Comparison of ENCODE assay signal across 13 cellular contexts in genomic region chr18:8747440-8747937, GRCh38. TPM values are rescaled to one million over a fixed set of nuclear protein-coding genes. Genes with fewer than 3 reads are reported as not detected.
A peak's percentile ranks its signal among the peaks of the same experiment; 100 is the strongest.
DNase-seq lines count a peak whose midpoint lies in the region; ATAC-seq, FAIRE-seq and TF ChIP-seq lines count a peak whose summit lies in the region.
"Had no signal": no experiment of that assay in that cellular context is flagged by ENCODE, and none has a peak within 500 bp of the region (broad histone marks: within the 10 kb centered on the region; RNA-seq: fewer than 3 reads in every experiment).

No MANE protein-coding gene starts in this region.

- FAIRE-seq in A549 (lab: Jason Lieb, UNC) (no peak), bronchial epithelial cell (lab: Jason Lieb, UNC) (no peak)

- H3K4me1 ChIP-seq in A549 (peaks cover 98% of the 10 kb centered on the region), aorta (ENCODE audit: control insufficient read depth in 1 of 2, insufficient read depth in 2 of 2, low read length in 2 of 2) (no peaks in the 10 kb centered on the region)

- WGBS in A549 (ENCODE audit: missing lambda C conversion rate) = 10% methylated on average over 6 of the region's 6 CpGs
- WGBS in aorta, 2 donors = 67 to 74% methylated on average over 6 of the region's 6 CpGs

- TF ChIP-seq POLR2A in A549 (IDR thresholded peaks at IDR 0.05; ENCODE audit: low read length) = no peak

- H3K4me2 ChIP-seq in A549 = peak overlapping the region; percentile 59

- intact Hi-C loops in aorta (cut with DNase I) = no loop called here

- peak in 1 of 2 experiments; percentile 54 for DNase-seq in A549 (ENCODE audit: low read depth in 1 of 2, low spot score in 1 of 2)
- peak; percentile 95 for DNase-seq in HCEC 1CT
- peak; percentile 62 for DNase-seq in bronchial epithelial cell (ENCODE audit: low read depth)
- peak; percentile 60 for DNase-seq in islet precursor cell
- no peak for DNase-seq in aorta
- no peak for DNase-seq in NCI-H1930 (lab: John Stamatoyannopoulos, UW)
- DNase-seq: activated naive CD4-positive, alpha-beta T cell treated with anti-CD3 and anti-CD28 coated beads for 36 hours; GDM1; naive thymus-derived CD8-positive, alpha-beta T cell; NCI-H1694 treated with DMSO at 0.1 percent for 48 hours had no signal

- ATAC-seq in A549 (peak; percentile 37 to 75; a peak in 5 of 6 replicates), aorta (ENCODE audit: low FRiP score) (no peak), HG02970 (IDR thresholded peaks at IDR 0.05; ENCODE audit: low FRiP score, unreplicated experiment) (no peak), HG03521 (IDR thresholded peaks at IDR 0.05; ENCODE audit: unreplicated experiment) (no peak)
- ATAC-seq: naive thymus-derived CD8-positive, alpha-beta T cell; stimulated activated memory B cell treated with anti-CD40 and anti-IgM and Interleukin-4, amounts not matched to agents 10 μg/mL and 1 μg/mL and 100 μg/mL, for 72 hours had no signal

- H3K36me3 ChIP-seq in bronchial epithelial cell (ENCODE audit: control insufficient read depth, insufficient read depth, low read length) (peaks cover 1% of the 10 kb centered on the region), aorta (ENCODE audit: control insufficient read depth in 1 of 2, insufficient read depth in 2 of 2, low read length in 1 of 2) (no peaks in the 10 kb centered on the region)

- H3K4me3 ChIP-seq in A549 (no peak overlapping the region), bronchial epithelial cell (ENCODE audit: low read depth, low read length) (no peak overlapping the region), aorta (ENCODE audit: low read length in 2 of 2) (no peak overlapping the region)

- H3K27me3 ChIP-seq in bronchial epithelial cell (ENCODE audit: control insufficient read depth, insufficient read depth, low read length) (no peaks in the 10 kb centered on the region), aorta (ENCODE audit: control insufficient read depth in 1 of 2, insufficient read depth in 2 of 2, low read length in 1 of 2) (no peaks in the 10 kb centered on the region)

- no peaks in the 10 kb centered on the region for H3K9me3 ChIP-seq in A549
- H3K9me3 ChIP-seq in aorta (ENCODE audit: control insufficient read depth, low read length) = no peaks in the 10 kb centered on the region

- TF ChIP-seq EP300 in A549 (IDR thresholded peaks at IDR 0.05) = no peak

- POLR2A ChIA-PET in A549 (lab: Yijun Ruan, JAX) = no interaction called here

- no peak for TF ChIP-seq RAD21 in A549 (conservative IDR thresholded peaks at IDR 0.05 in 1 of 2, IDR thresholded peaks at IDR 0.05 in 1 of 2)

- H3K27ac ChIP-seq in A549 (peak overlapping the region; percentile 70 to 85), aorta (ENCODE audit: low read depth in 1 of 2, low read length in 2 of 2) (no peak overlapping the region)

- TF ChIP-seq CTCF in A549 (IDR thresholded peaks at IDR 0.05) (no peak), bronchial epithelial cell (IDR thresholded peaks at IDR 0.05; ENCODE audit: insufficient read depth, low read length, severe bottlenecking) (no peak)

- CTCF ChIA-PET in A549 (lab: Yijun Ruan, JAX) = interaction anchor here (1.4 to 2.0 kb wide), 3 partner anchors 19 to 241 kb away, joined by 4 to 11 read pairs (median 4); no protein-coding TSS in a partner anchor

TF ChIP-seq in A549, 52 proteins besides CTCF, POLR2A, EP300 and RAD21:
- TF ChIP-seq RARB (CRISPR knock-in tag; IDR thresholded peaks at IDR 0.05) = no peak
- TF ChIP-seq JUN (IDR thresholded peaks at IDR 0.05) = 0 out of 5 replicates have a peak, but pooled peaks of 1 of the 2 experiments have one; percentile 20
TF ChIP-seq in A549: peak in this region for 1.

RNA-seq across cellular contexts. Expression of gene MTCL1, which starts 42.1 kb away (rescaled TPM):
- polyA plus RNA-seq in A549 (2011; rRNA removed) (43.6 and 44.4 TPM in 2 replicates), A549 (2017; fragmentation: RNase III; extraction: RNeasy Plus Mini Kit Qiagen cat#74134 plus additional on column Dnase treatment) (48.6 to 56.0 TPM (median 49.6 TPM) in 3 replicates), aorta (1 to 10 TPM in 1 of 2 donors, under 1 TPM in 1; 0.75 to 1.9 TPM)
- 37.2 and 44.0 TPM in 2 replicates for polyA plus RNA-seq in A549 (2012; cell fraction: cytosol; rRNA removed)
- 153 and 157 TPM in 2 replicates for polyA plus RNA-seq in A549 (2012; cell fraction: nucleus; rRNA removed)
- 66.2 and 67.8 TPM in 2 replicates for polyA minus RNA-seq in A549 (2011; rRNA and poly(A)+ RNA removed)
- total RNA-seq in bronchial epithelial cell (10.0 and 12.7 TPM in 2 replicates), aorta (10 to 100 TPM; 10.5 to 14.2 TPM)
- polyA plus RNA-seq: naive thymus-derived CD8-positive, alpha-beta T cell had no signal

Comparison
In these comparisons a context has a peak if more than half of its experiments do, and no peak if none do; other contexts are left out.
1. ATAC-seq: peak in A549 (2 of 2); none in aorta (single experiment), HG02970 (single experiment) and HG03521 (single experiment).
2. DNase-seq: peak in HCEC 1CT (single experiment), bronchial epithelial cell (single experiment) and islet precursor cell (single experiment); none in aorta (0 of 2) and NCI-H1930 (0 of 2).
3. H3K27ac ChIP-seq: peak in A549 (2 of 2); none in aorta (0 of 2).